Comparison of ENCODE assay signal across 1 cellular context in the genomic region with DNA sequence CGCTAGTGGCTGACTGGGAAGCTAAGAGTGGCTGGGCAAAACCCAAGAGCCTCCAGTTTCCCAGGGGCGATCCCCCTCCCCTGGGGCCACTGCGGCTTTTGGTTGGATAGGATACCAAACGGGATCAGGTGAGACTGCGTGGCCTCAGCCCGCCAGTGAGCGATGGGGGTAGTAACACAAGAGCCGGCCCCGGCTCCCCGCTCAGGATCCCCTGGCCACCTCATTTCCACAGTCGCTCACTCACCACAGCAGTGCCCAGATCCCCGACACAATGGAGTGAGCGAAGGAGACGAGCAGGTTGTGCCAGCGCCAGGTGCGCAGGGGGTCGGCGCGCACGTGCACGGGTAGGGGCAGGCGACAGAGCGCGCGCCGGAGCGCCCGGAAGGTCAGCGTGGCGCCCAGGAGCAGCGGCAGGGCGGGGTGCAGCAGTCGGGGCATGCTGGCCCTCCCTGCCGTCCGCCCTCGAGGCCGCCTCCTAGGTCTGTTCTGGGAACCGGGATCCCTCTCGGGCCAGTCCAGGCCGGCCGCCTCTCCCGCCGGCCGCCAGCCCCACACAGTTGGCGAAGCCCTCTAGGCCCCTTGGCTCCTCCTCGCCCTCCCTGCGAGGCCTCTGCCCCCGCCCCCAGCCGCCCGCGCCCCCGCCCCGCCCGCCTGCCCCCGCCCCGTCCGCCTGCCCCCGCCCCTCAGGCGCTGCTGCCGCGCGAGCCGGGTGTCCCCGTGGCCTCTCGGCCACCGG.
TF ChIP-seq lines count a peak whose summit lies in the region.

A gene with protein sequence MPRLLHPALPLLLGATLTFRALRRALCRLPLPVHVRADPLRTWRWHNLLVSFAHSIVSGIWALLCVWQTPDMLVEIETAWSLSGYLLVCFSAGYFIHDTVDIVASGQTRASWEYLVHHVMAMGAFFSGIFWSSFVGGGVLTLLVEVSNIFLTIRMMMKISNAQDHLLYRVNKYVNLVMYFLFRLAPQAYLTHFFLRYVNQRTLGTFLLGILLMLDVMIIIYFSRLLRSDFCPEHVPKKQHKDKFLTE (minus strand): TSS at position 574 of the 736 bp plus-strand sequence. CDS start 136 bp downstream, at position 438.

TF ChIP-seq in WTC11, 78 proteins besides CTCF, POLR2A, EP300 and RAD21 (continued from another document):
- peak; percentile 40; the same call in 1 of the 2 replicates for TF ChIP-seq ZNF532 (CRISPR knock-in tag; IDR thresholded peaks at IDR 0.05; ENCODE audit: borderline replicate concordance)
TF ChIP-seq in WTC11: peak in this region for 39.
